Comparison of ENCODE assay signal across 14 cellular contexts in the genomic region with DNA sequence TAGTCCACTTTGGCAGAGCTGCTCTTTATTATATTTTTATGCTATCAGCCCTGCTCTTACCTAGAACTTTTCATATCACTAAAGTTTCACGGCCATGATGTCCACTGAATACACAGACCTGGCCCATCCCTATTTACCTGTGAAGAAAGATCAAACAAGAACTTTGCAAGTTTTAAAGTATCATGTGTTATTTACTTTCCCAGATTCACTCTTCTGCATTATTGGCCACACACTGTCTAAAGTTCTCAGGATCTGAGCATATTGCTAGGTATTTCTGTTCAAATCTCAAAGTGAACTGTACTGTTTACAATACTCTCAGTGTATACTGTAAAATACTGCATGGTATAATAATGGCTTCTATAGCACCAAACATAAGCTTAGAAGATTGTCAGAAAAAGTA.
DNase-seq lines count a peak whose midpoint lies in the region; ATAC-seq and TF ChIP-seq lines count a peak whose summit lies in the region.
"Had no signal": no experiment of that assay in that cellular context is flagged by ENCODE, and none has a peak within 500 bp of the region (broad histone marks: within the 10 kb centered on the region; RNA-seq: fewer than 3 reads in every experiment).

No MANE protein-coding gene starts in this region.

- H3K4me3 ChIP-seq in CD8-positive, alpha-beta T cell (ENCODE audit: low read depth, low read length) = no peak overlapping the region
- no peak overlapping the region for H3K4me3 ChIP-seq in mucosa of descending colon

- H3K4me3 Mint-ChIP-seq in CD8-positive, alpha-beta T cell = no peak overlapping the region
- H3K4me3 Mint-ChIP-seq: B cell, H9 had no signal

- ATAC-seq in CD8-positive, alpha-beta T cell = no peak
- ATAC-seq in left colon = peak; percentile 68
- ATAC-seq in mucosa of descending colon = peak; percentile 30
- ATAC-seq in left ventricle myocardium superior = no peak

- peak overlapping the region; percentile 12 for H3K27ac Mint-ChIP-seq in CD8-positive, alpha-beta T cell
- H3K27ac Mint-ChIP-seq: B cell, H9 had no signal

- no peaks in the 10 kb centered on the region for H3K4me1 ChIP-seq in CD8-positive, alpha-beta T cell (ENCODE audit: insufficient read depth, low read length)
- no peaks in the 10 kb centered on the region for H3K4me1 ChIP-seq in mucosa of descending colon (ENCODE audit: low read depth)

- intact Hi-C loops in CD8-positive, alpha-beta T cell (cut with DNase I, micrococcal nuclease) = no loop called here
- intact Hi-C loops in left colon (cut with DNase I, micrococcal nuclease) (no loop called here), mucosa of descending colon (cut with DNase I, micrococcal nuclease) (no loop called here), left ventricle myocardium superior (cut with micrococcal nuclease) (no loop called here)

- no peaks in the 10 kb centered on the region for H3K27me3 Mint-ChIP-seq in CD8-positive, alpha-beta T cell (ENCODE audit: low read depth)
- H3K27me3 Mint-ChIP-seq: B cell had no signal

- H3K36me3 Mint-ChIP-seq in CD8-positive, alpha-beta T cell = peaks cover 63% of the 10 kb centered on the region

- POLR2A ChIA-PET in CD8-positive, alpha-beta T cell (lab: Charles Lee) = interaction anchor here (0.6 to 1.0 kb wide), 2 partner anchors 20 to 491 kb away, joined by 3 read pairs; no protein-coding TSS in a partner anchor

- no peaks in the 10 kb centered on the region for H3K9me3 ChIP-seq in CD8-positive, alpha-beta T cell (ENCODE audit: low read length)
- H3K9me3 ChIP-seq in mucosa of descending colon = no peaks in the 10 kb centered on the region

- H3K4me1 Mint-ChIP-seq in CD8-positive, alpha-beta T cell (ENCODE audit: low read depth) = peaks cover 6% of the 10 kb centered on the region
- H3K4me1 Mint-ChIP-seq: B cell had no signal

- DNase-seq in CD8-positive, alpha-beta T cell = no peak
- DNase-seq in left colon (no peak), mucosa of descending colon (no peak), left ventricle myocardium superior (no peak), activated T-cell treated with anti-CD3 and anti-CD28 coated beads for 4 hours (no peak), mucosa of gallbladder (ENCODE audit: low spot score) (no peak), midbrain (lab: John Stamatoyannopoulos, UW) (no peak)
- DNase-seq: C1 segment of cervical spinal cord, DMS79 treated with DMSO at 0.1 percent for 48 hours, EL, GOT3, H9, IMR-90 had no signal

- no peaks in the 10 kb centered on the region for H3K9me3 Mint-ChIP-seq in CD8-positive, alpha-beta T cell
- H3K9me3 Mint-ChIP-seq: H9 had no signal

- CTCF ChIA-PET in CD8-positive, alpha-beta T cell (lab: Charles Lee) = no interaction called here

- H3K27me3 ChIP-seq in CD8-positive, alpha-beta T cell (ENCODE audit: insufficient read depth, low read length) = no peaks in the 10 kb centered on the region

- no peak for TF ChIP-seq CTCF in CD8-positive, alpha-beta T cell (IDR thresholded peaks at IDR 0.05)
- no peak for TF ChIP-seq CTCF in mucosa of descending colon (IDR thresholded peaks at IDR 0.05)

- H3K27ac ChIP-seq in CD8-positive, alpha-beta T cell (ENCODE audit: low read depth, low read length) = no peak overlapping the region

- no peaks in the 10 kb centered on the region for H3K36me3 ChIP-seq in CD8-positive, alpha-beta T cell (ENCODE audit: insufficient read depth, low read length)
- H3K36me3 ChIP-seq in mucosa of descending colon (ENCODE audit: low read depth) = no peaks in the 10 kb centered on the region

Comparison
In these comparisons a context has a peak if more than half of its experiments do, and no peak if none do; other contexts are left out.
1. ATAC-seq: peak in left colon (single experiment) and mucosa of descending colon (single experiment); none in CD8-positive, alpha-beta T cell (single experiment) and left ventricle myocardium superior (single experiment).